ENCODE assay signal across 13 cellular contexts in the genomic region with DNA sequence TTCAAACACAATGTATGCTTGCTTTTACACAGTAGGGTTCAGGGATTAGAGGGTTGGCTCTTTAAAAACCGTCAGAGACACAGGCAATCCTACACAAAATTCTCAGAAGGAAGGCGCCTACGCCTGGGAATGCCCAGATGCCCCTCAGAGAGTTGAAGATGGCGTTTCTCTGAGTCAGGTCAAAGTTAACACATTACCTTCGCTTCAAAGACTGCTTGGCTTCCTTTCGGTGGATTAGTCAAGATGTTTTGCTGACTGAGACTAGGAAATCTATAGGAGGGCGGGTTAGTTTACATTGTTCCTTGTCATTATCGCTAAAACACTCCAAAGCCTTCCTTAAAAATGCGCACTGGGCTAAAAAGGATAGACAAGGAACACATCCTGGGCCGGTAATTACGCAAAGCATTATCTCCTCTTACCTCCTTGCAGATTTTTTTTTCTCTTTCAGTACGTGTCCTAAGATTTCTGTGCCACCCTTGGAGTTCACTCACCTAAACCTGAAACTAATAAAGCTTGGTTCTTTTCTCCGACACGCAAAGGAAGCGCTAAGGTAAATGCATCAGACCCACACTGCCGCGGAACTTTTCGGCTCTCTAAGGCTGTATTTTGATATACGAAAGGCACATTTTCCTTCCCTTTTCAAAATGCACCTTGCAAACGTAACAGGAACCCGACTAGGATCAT. TPM values are rescaled to one million over a fixed set of nuclear protein-coding genes. Genes with fewer than 3 reads are reported as not detected.
DNase-seq lines count a peak whose midpoint lies in the region; FAIRE-seq and TF ChIP-seq lines count a peak whose summit lies in the region.
"Had no signal": no experiment of that assay in that cellular context is flagged by ENCODE, and none has a peak within 500 bp of the region (broad histone marks: within the 10 kb centered on the region; RNA-seq: fewer than 3 reads in every experiment).

No MANE protein-coding gene starts in this region.

- H3K4me3 Mint-ChIP-seq in activated T-helper 2 cell treated with anti-CD3 and anti-CD28 coated beads, Interferon-gamma antibody, Interleukin-2, Interleukin-4, amounts not matched to agents 10 μg/mL and 5 μg/mL and 100 μg/mL, durations not matched to agents 14 hours and 24 hours and 36 hours (ENCODE audit: low read depth) = peak overlapping the region; percentile 35
- H3K4me3 Mint-ChIP-seq: central memory CD8-positive, alpha-beta T cell had no signal

- no peak for DNase-seq in activated T-helper 2 cell treated with anti-CD3 and anti-CD28 coated beads, Interferon-gamma antibody, Interleukin-2, Interleukin-4, amounts not matched to agents 10 μg/mL and 5 μg/mL and 100 μg/mL, durations not matched to agents 14 hours and 24 hours and 36 hours (ENCODE audit: low spot score)
- DNase-seq in esophagus muscularis mucosa (ENCODE audit: extremely low spot score) (no peak), transverse colon (no peak), EL (no peak), GM12891 (ENCODE audit: insufficient read length, low spot score) (no peak), NCI-H146 treated with DMSO at 0.1 percent for 48 hours (lab: John Stamatoyannopoulos, UW; ENCODE audit: unreplicated experiment) (no peak)
- DNase-seq: activated CD8-positive, alpha-beta memory T cell treated with anti-CD3 and anti-CD28 coated beads for 24 hours; DMS53; HCEC 1CT; NCI-H2081; SHP77 had no signal

- H3K27me3 ChIP-seq in esophagus muscularis mucosa (peaks cover 0 to 37% (median 0%) of the 10 kb centered on the region in 4 donors), mucosa of stomach (ENCODE audit: control insufficient read depth, insufficient read depth, low read length) (peaks cover 2% of the 10 kb centered on the region), transverse colon (peaks cover 22% of the 10 kb centered on the region)

- peaks cover 11% of the 10 kb centered on the region for H3K4me1 Mint-ChIP-seq in activated T-helper 2 cell treated with anti-CD3 and anti-CD28 coated beads, Interferon-gamma antibody, Interleukin-2, Interleukin-4, amounts not matched to agents 10 μg/mL and 5 μg/mL and 100 μg/mL, durations not matched to agents 14 hours and 24 hours and 36 hours (ENCODE audit: low read depth)
- H3K4me1 Mint-ChIP-seq: central memory CD8-positive, alpha-beta T cell had no signal

- no peak overlapping the region for H3K27ac ChIP-seq in esophagus muscularis mucosa (replicated peaks in 1 of 4)
- H3K27ac ChIP-seq in transverse colon = peak overlapping the region; percentile 70 to 86 (median 84)

- TF ChIP-seq EP300 in esophagus muscularis mucosa (IDR thresholded peaks at IDR 0.05) = no peak
- no peak for TF ChIP-seq EP300 in transverse colon (IDR thresholded peaks at IDR 0.05; ENCODE audit: low read depth)

- intact Hi-C loops in activated T-helper 2 cell treated with anti-CD3 and anti-CD28 coated beads, Interferon-gamma antibody, Interleukin-2, Interleukin-4, amounts not matched to agents 10 μg/mL and 5 μg/mL and 100 μg/mL, durations not matched to agents 14 hours and 24 hours and 36 hours (cut with micrococcal nuclease) = no loop called here
- intact Hi-C loops in esophagus muscularis mucosa (cut with DNase I) = no loop called here
- intact Hi-C loops in transverse colon (cut with DNase I; ENCODE audit: low total_unique reads) = no loop called here

- H3K9me3 ChIP-seq in esophagus muscularis mucosa (no peaks in the 10 kb centered on the region), mucosa of stomach (ENCODE audit: control insufficient read depth, low read length) (no peaks in the 10 kb centered on the region), transverse colon (no peaks in the 10 kb centered on the region)

- no peak overlapping the region for H3K27ac Mint-ChIP-seq in activated T-helper 2 cell treated with anti-CD3 and anti-CD28 coated beads, Interferon-gamma antibody, Interleukin-2, Interleukin-4, amounts not matched to agents 10 μg/mL and 5 μg/mL and 100 μg/mL, durations not matched to agents 14 hours and 24 hours and 36 hours

- H3K36me3 ChIP-seq in esophagus muscularis mucosa (no peaks in the 10 kb centered on the region), mucosa of stomach (ENCODE audit: control insufficient read depth, insufficient read depth, low read length) (no peaks in the 10 kb centered on the region), transverse colon (no peaks in the 10 kb centered on the region)

- H3K9me3 Mint-ChIP-seq in activated T-helper 2 cell treated with anti-CD3 and anti-CD28 coated beads, Interferon-gamma antibody, Interleukin-2, Interleukin-4, amounts not matched to agents 10 μg/mL and 5 μg/mL and 100 μg/mL, durations not matched to agents 14 hours and 24 hours and 36 hours = no peaks in the 10 kb centered on the region
- H3K9me3 Mint-ChIP-seq: central memory CD8-positive, alpha-beta T cell had no signal

- H3K36me3 Mint-ChIP-seq in activated T-helper 2 cell treated with anti-CD3 and anti-CD28 coated beads, Interferon-gamma antibody, Interleukin-2, Interleukin-4, amounts not matched to agents 10 μg/mL and 5 μg/mL and 100 μg/mL, durations not matched to agents 14 hours and 24 hours and 36 hours (ENCODE audit: low read depth) = no peaks in the 10 kb centered on the region

- in situ Hi-C loops in transverse colon (cut with MboI; ENCODE audit: low pct_ligation_motif_present in 1 of 4, low pct_unique_long_range_greater_than_20kb in 1 of 4, low sequenced_read_pairs in 3 of 4) = no loop called here

- peaks cover 50% of the 10 kb centered on the region for H3K27me3 Mint-ChIP-seq in activated T-helper 2 cell treated with anti-CD3 and anti-CD28 coated beads, Interferon-gamma antibody, Interleukin-2, Interleukin-4, amounts not matched to agents 10 μg/mL and 5 μg/mL and 100 μg/mL, durations not matched to agents 14 hours and 24 hours and 36 hours (ENCODE audit: low read depth)

- H3K9ac ChIP-seq in mucosa of stomach (ENCODE audit: low read length) = peak overlapping the region; percentile 76

- H3K4me1 ChIP-seq in esophagus muscularis mucosa (peaks cover 0 to 15% (median 13%) of the 10 kb centered on the region in 4 donors), mucosa of stomach (ENCODE audit: control insufficient read depth, insufficient read depth, low read length) (no peaks in the 10 kb centered on the region), transverse colon (peaks cover 0 to 25% (median 8%) of the 10 kb centered on the region in 4 donors)

- TF ChIP-seq CTCF in esophagus muscularis mucosa (IDR thresholded peaks at IDR 0.05) (no peak), transverse colon (IDR thresholded peaks at IDR 0.05) (no peak)

- WGBS in esophagus muscularis mucosa = 35% methylated on average over 21 of the region's 21 CpGs
- WGBS in transverse colon (ENCODE audit: low coverage in 1 of 2), 2 donors = 27 to 30% methylated on average over 15 to 21 of the region's 21 CpGs

- TF ChIP-seq POLR2A in esophagus muscularis mucosa (IDR thresholded peaks at IDR 0.05; ENCODE audit: low read depth) = no peak
- TF ChIP-seq POLR2A in transverse colon (IDR thresholded peaks at IDR 0.05) = no peak
- no peak for TF ChIP-seq POLR2A in GM12891 (IDR thresholded peaks at IDR 0.05; ENCODE audit: low read depth, low read length)

- peak overlapping the region; percentile 42 to 58 (median 44) for H3K4me3 ChIP-seq in esophagus muscularis mucosa
- H3K4me3 ChIP-seq in mucosa of stomach (ENCODE audit: low read length) = peak overlapping the region; percentile 62
- peak overlapping the region in 3 of 4 donors; percentile 47 to 68 (median 53) for H3K4me3 ChIP-seq in transverse colon

- no peak for FAIRE-seq in GM12891 (lab: Jason Lieb, UNC)

TF ChIP-seq in GM12891, 5 proteins besides CTCF, POLR2A, EP300 and RAD21:
- TF ChIP-seq TAF1 (IDR thresholded peaks at IDR 0.05; ENCODE audit: low read depth, low read length) (no peak), SPI1 (IDR thresholded peaks at IDR 0.05; ENCODE audit: low read depth, low read length) (no peak), POLR2AphosphoS5 (IDR thresholded peaks at IDR 0.05; ENCODE audit: low read depth, low read length) (no peak), PAX5 (IDR thresholded peaks at IDR 0.05; ENCODE audit: insufficient read depth, low read length, severe bottlenecking) (no peak), POU2F2 (IDR thresholded peaks at IDR 0.05; ENCODE audit: low read depth, low read length) (no peak)

RNA-seq across cellular contexts. Expression of gene CFTR, which starts 0.9 kb away (rescaled TPM):
- total RNA-seq in activated T-helper 2 cell treated with anti-CD3 and anti-CD28 coated beads, Interferon-gamma antibody, Interleukin-2, Interleukin-4, amounts not matched to agents 10 μg/mL and 5 μg/mL and 100 μg/mL, durations not matched to agents 14 hours and 24 hours and 36 hours = 0.02 TPM in 1 of 2 replicates, not detected in the other
- not detected for total RNA-seq in esophagus muscularis mucosa
- 100 to 1,000 TPM in 2 of 4 donors, 10 to 100 TPM in 2; 43.0 to 176 (median 76.6) TPM for total RNA-seq in transverse colon
- polyA plus RNA-seq in GM12891 (2012; ENCODE audit: low read depth, missing spikeins) = 0.03 TPM

RNA-seq across cellular contexts. Expression of gene ASZ1, which starts 51.6 kb away (rescaled TPM):
- total RNA-seq in activated T-helper 2 cell treated with anti-CD3 and anti-CD28 coated beads, Interferon-gamma antibody, Interleukin-2, Interleukin-4, amounts not matched to agents 10 μg/mL and 5 μg/mL and 100 μg/mL, durations not matched to agents 14 hours and 24 hours and 36 hours = not detected in 2 replicates
- total RNA-seq in esophagus muscularis mucosa = not detected
- not detected for total RNA-seq in transverse colon
- polyA plus RNA-seq in GM12891 (2012; ENCODE audit: low read depth, missing spikeins) = not detected

Comparison
In these comparisons a context has a peak if more than half of its experiments do, and no peak if none do; other contexts are left out.
1. H3K27ac ChIP-seq: peak in transverse colon (4 of 4); none in esophagus muscularis mucosa (0 of 4).
2. RNA of gene CFTR, which starts 0.9 kb away (total RNA-seq): 43.0 to 176 TPM in transverse colon; 0.02 TPM in activated T-helper 2 cell treated with anti-CD3 and anti-CD28 coated beads, Interferon-gamma antibody, Interleukin-2, Interleukin-4, amounts not matched to agents 10 μg/mL and 5 μg/mL and 100 μg/mL, durations not matched to agents 14 hours and 24 hours and 36 hours and not detected in esophagus muscularis mucosa; every median in the first group is over 10 times any median in the second.
3. Peak in every context shown above with its lines, with median percentiles within 50 percentile points of each other: H3K4me3 ChIP-seq.